19 cellular contexts compared by ENCODE assay signal in genomic region chr5:174064171-174064570, GRCh38. TPM values are rescaled to one million over a fixed set of nuclear protein-coding genes. Genes with fewer than 3 reads are reported as not detected.
"Had no signal": no experiment of that assay in that cellular context is flagged by ENCODE, and none has a peak within 500 bp of the region (broad histone marks: within the 10 kb centered on the region; RNA-seq: fewer than 3 reads in every experiment).

No MANE protein-coding gene starts in this region.

- DNase-seq: cortex of kidney; effector memory CD8-positive, alpha-beta T cell; gastrocnemius medialis; left ventricle myocardium superior; lower lobe of right lung; natural killer cell; occipital lobe; ovary; psoas muscle; right cardiac atrium; sigmoid colon; spleen; stimulated activated CD4-positive, alpha-beta T cell treated with anti-CD3 and anti-CD28 coated beads, Interleukin-4, amount 100 ng/mL, for 4 hours; stimulated activated naive B cell treated with anti-CD40 and anti-IgM and Interleukin-4, amounts not matched to agents 10 μg/mL and 1 μg/mL and 100 μg/mL, for 72 hours had no signal

- H3K27me3 ChIP-seq: ovary, upper lobe of left lung had no signal

- H3K4me1 ChIP-seq: gastrocnemius medialis, lower lobe of right lung, psoas muscle, sigmoid colon, spleen, tibial nerve, upper lobe of left lung had no signal

- H3K9me3 ChIP-seq: gastrocnemius medialis, lower lobe of right lung, ovary, thoracic aorta, upper lobe of left lung had no signal

- FAIRE-seq: keratinocyte, urothelium cell line had no signal

- H3K27ac ChIP-seq: gastrocnemius medialis, lower lobe of right lung, ovary, psoas muscle, sigmoid colon, spleen, thoracic aorta, tibial nerve, upper lobe of left lung had no signal

- H3K36me3 ChIP-seq: gastrocnemius medialis, lower lobe of right lung, ovary, sigmoid colon, spleen, thoracic aorta, tibial nerve, upper lobe of left lung had no signal

- H3K4me3 ChIP-seq: gastrocnemius medialis, lower lobe of right lung, ovary, psoas muscle, sigmoid colon, spleen, thoracic aorta, tibial nerve, upper lobe of left lung had no signal

RNA-seq across cellular contexts. Expression of gene NSG2, which starts 18.7 kb away (rescaled TPM):
- polyA plus RNA-seq: keratinocyte, ovary, spleen had no signal
